ENCODE assay signal across 7 cellular contexts in the genomic region with DNA sequence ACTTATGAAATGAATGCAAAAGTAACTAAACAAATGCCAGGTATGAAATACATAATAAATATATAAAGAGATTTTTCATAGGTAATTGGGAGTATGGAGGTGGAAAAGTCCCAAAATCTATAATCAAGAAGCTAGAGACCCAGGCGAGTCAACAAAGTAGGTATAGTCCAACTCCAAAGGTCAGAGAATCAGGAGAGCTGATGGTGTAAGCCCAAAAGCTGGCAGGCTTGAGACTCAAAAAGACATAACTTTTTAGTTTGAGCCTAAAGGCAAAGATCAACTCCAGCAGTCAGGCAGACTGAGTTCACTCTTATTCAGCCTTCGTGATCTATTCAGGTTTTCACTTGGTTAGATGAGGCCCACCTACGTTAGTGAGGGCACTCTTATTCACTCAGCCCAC.
"Had no signal": no experiment of that assay in that cellular context is flagged by ENCODE, and none has a peak within 500 bp of the region (broad histone marks: within the 10 kb centered on the region; RNA-seq: fewer than 3 reads in every experiment).

No MANE protein-coding gene starts in this region.

- FAIRE-seq: GM12878, GM12891, GM12892, GM18507, GM19239 had no signal

- DNase-seq: GDM1, GF-D8 had no signal

- H3K4me3 ChIP-seq: GM12878 had no signal

- ATAC-seq: GM12878 had no signal
